ENCODE assay signal across 20 cellular contexts in genomic region chr9:99387416-99387815, GRCh38.
DNase-seq lines count a peak whose midpoint lies in the region; ATAC-seq and TF ChIP-seq lines count a peak whose summit lies in the region.
"Had no signal": no experiment of that assay in that cellular context is flagged by ENCODE, and none has a peak within 500 bp of the region (broad histone marks: within the 10 kb centered on the region; RNA-seq: fewer than 3 reads in every experiment).

No MANE protein-coding gene starts in this region.

- H3K36me3 ChIP-seq in SK-N-SH (replicated peaks in 1 of 2; ENCODE audit: control insufficient read depth in 1 of 2, insufficient read depth in 2 of 2, low read length in 1 of 2) (no peaks in the 10 kb centered on the region), mammary epithelial cell (ENCODE audit: insufficient read depth, low read length) (no peaks in the 10 kb centered on the region)
- H3K36me3 ChIP-seq: BLaER1 treated with 17β-estradiol and CSF1 and Interleukin-3, amounts not matched to agents 10 nM and 100 nM had no signal

- no peak overlapping the region for H3K9ac ChIP-seq in SK-N-SH
- H3K9ac ChIP-seq in mammary epithelial cell (ENCODE audit: insufficient read depth, low read length): no peak overlapping the region
- H3K9ac ChIP-seq: BLaER1 treated with 17β-estradiol and CSF1 and Interleukin-3, amounts not matched to agents 10 nM and 100 nM had no signal

- TF ChIP-seq RAD21 in SK-N-SH (IDR thresholded peaks at IDR 0.05; ENCODE audit: low read length): no peak

- H3K79me2 ChIP-seq in SK-N-SH (ENCODE audit: insufficient read depth): no peaks in the 10 kb centered on the region
- H3K79me2 ChIP-seq in mammary epithelial cell (ENCODE audit: insufficient read depth, low read length): no peaks in the 10 kb centered on the region

- ATAC-seq in GM19455 (IDR thresholded peaks at IDR 0.05; ENCODE audit: unreplicated experiment) (no peak), GM21381 (IDR thresholded peaks at IDR 0.05; ENCODE audit: unreplicated experiment) (no peak), HG03520 (IDR thresholded peaks at IDR 0.05; ENCODE audit: unreplicated experiment) (no peak)
- ATAC-seq: GM23338, HepG2 had no signal

- H3K27ac Mint-ChIP-seq in osteocyte (ENCODE audit: unreplicated experiment): peak overlapping the region; percentile 94
- H3K27ac Mint-ChIP-seq: B cell; CD8-positive, alpha-beta memory T cell; GM23338 had no signal

- no peak overlapping the region for H3K4me2 ChIP-seq in SK-N-SH
- H3K4me2 ChIP-seq in mammary epithelial cell (ENCODE audit: insufficient read depth, low read depth, low read length): no peak overlapping the region
- H3K4me2 ChIP-seq: BLaER1 treated with 17β-estradiol and CSF1 and Interleukin-3, amounts not matched to agents 10 nM and 100 nM; GM23338 had no signal

- DNase-seq in ELR (ENCODE audit: low read depth) (peak; percentile 20), SK-N-SH (no peak), dermis blood vessel endothelial cell (peak; percentile 34), osteocyte (ENCODE audit: extremely low spot score, unreplicated experiment) (no peak), mammary epithelial cell (no peak)
- DNase-seq: CD8-positive, alpha-beta memory T cell; COR-L47; DMS 273 treated with DMSO at 0.1 percent for 48 hours; DMS53; DND-41; GF-D8; HCEC 1CT; KG1 had no signal

- H3K27me3 Mint-ChIP-seq in osteocyte (ENCODE audit: unreplicated experiment): no peaks in the 10 kb centered on the region

- no peaks in the 10 kb centered on the region for H3K36me3 Mint-ChIP-seq in osteocyte (ENCODE audit: unreplicated experiment)
- H3K36me3 Mint-ChIP-seq: CD8-positive, alpha-beta memory T cell had no signal

- H3K4me1 ChIP-seq in SK-N-SH (ENCODE audit: control insufficient read depth in 1 of 2, insufficient read depth in 2 of 2, low read depth in 1 of 2, low read length in 1 of 2): peaks cover 11 to 15% of the 10 kb centered on the region in 2 experiments; a peak in 3 of 4 replicates
- H3K4me1 ChIP-seq in mammary epithelial cell (ENCODE audit: insufficient read depth, low read length): peaks cover 19% of the 10 kb centered on the region

- peaks cover 45% of the 10 kb centered on the region for H3K4me1 Mint-ChIP-seq in osteocyte (ENCODE audit: unreplicated experiment)
- H3K4me1 Mint-ChIP-seq: B cell; CD8-positive, alpha-beta memory T cell; GM23338 had no signal

- peak overlapping the region; percentile 54 to 79; a peak in 3 of 4 replicates for H3K27ac ChIP-seq in SK-N-SH (ENCODE audit: low read depth in 2 of 2, low read length in 1 of 2)
- no peak overlapping the region for H3K27ac ChIP-seq in mammary epithelial cell (ENCODE audit: insufficient read depth, low read depth, low read length)
- H3K27ac ChIP-seq: BLaER1 treated with 17β-estradiol and CSF1 and Interleukin-3, amounts not matched to agents 10 nM and 100 nM had no signal

- TF ChIP-seq EP300 in SK-N-SH (IDR thresholded peaks at IDR 0.05; ENCODE audit: borderline replicate concordance in 1 of 2, low read depth in 1 of 2, low read length in 1 of 2): peak in 1 of 2 experiments; percentile 56; a peak in 1 of 4 replicates

- CTCF ChIA-PET in SK-N-SH (lab: Yijun Ruan, JAX) (no interaction called here), mammary epithelial cell (lab: Charles Lee; ENCODE audit: low non-redundant PET) (no interaction called here)

- in situ Hi-C loops in mammary epithelial cell (cut with MboI; ENCODE audit: low sequenced_read_pairs in 2 of 2): no loop called here

- no peaks in the 10 kb centered on the region for H3K9me2 ChIP-seq in SK-N-SH

- no TSS peak for BruUV-seq in mammary epithelial cell (replicated peaks; lab: Mats Ljungman, UMichigan)

- 17% methylated on average over 2 of the region's 2 CpGs for WGBS in SK-N-SH (ENCODE audit: low lambda C conversion rate)
- 77% methylated on average over 2 of the region's 2 CpGs for WGBS in mammary epithelial cell (ENCODE audit: low coverage, missing lambda C conversion rate)

- H3K4me3 ChIP-seq in SK-N-SH (ENCODE audit: low read depth in 2 of 2, low read length in 1 of 2): no peak overlapping the region
- H3K4me3 ChIP-seq in mammary epithelial cell (replicated peaks in 1 of 3; ENCODE audit: insufficient read depth in 1 of 3, low read depth in 2 of 3, low read length in 3 of 3): no peak overlapping the region
- H3K4me3 ChIP-seq: BLaER1 treated with 17β-estradiol and CSF1 and Interleukin-3, amounts not matched to agents 10 nM and 100 nM; GM23338 had no signal

- H3K4me3 Mint-ChIP-seq in osteocyte (ENCODE audit: unreplicated experiment): no peak overlapping the region
- H3K4me3 Mint-ChIP-seq: B cell; CD8-positive, alpha-beta memory T cell; GM23338 had no signal

- peaks cover 24% of the 10 kb centered on the region for H3F3A ChIP-seq in SK-N-SH (replicated peaks; ENCODE audit: insufficient read depth)

- POLR2A ChIA-PET in SK-N-SH (lab: Yijun Ruan, JAX): no interaction called here

- no peaks in the 10 kb centered on the region for H3K27me3 ChIP-seq in SK-N-SH (ENCODE audit: insufficient read depth)
- H3K27me3 ChIP-seq in mammary epithelial cell (ENCODE audit: insufficient read depth, low read length): no peaks in the 10 kb centered on the region
- H3K27me3 ChIP-seq: BLaER1 treated with 17β-estradiol and CSF1 and Interleukin-3, amounts not matched to agents 10 nM and 100 nM had no signal

- dilution Hi-C loops in mammary epithelial cell (cut with HindIII; ENCODE audit: low sequenced_read_pairs): no loop called here

- intact Hi-C loops in mammary epithelial cell (cut with micrococcal nuclease): no loop called here

- TF ChIP-seq CTCF in SK-N-SH (IDR thresholded peaks at IDR 0.05): no peak
- no peak for TF ChIP-seq CTCF in osteocyte (IDR thresholded peaks at IDR 0.05)
- TF ChIP-seq CTCF in mammary epithelial cell (conservative IDR thresholded peaks at IDR 0.05 in 1 of 2, IDR thresholded peaks at IDR 0.05 in 1 of 2; ENCODE audit: extremely low read depth in 1 of 2, insufficient read depth in 1 of 2, low read depth in 1 of 2, low read length in 2 of 2): no peak

- H3K9me3 Mint-ChIP-seq in osteocyte (ENCODE audit: unreplicated experiment): no peaks in the 10 kb centered on the region
- H3K9me3 Mint-ChIP-seq: CD8-positive, alpha-beta memory T cell; GM23338 had no signal

- H3K9me3 ChIP-seq in SK-N-SH: no peaks in the 10 kb centered on the region
- no peaks in the 10 kb centered on the region for H3K9me3 ChIP-seq in mammary epithelial cell (replicated peaks; ENCODE audit: insufficient read depth, low read length)
- H3K9me3 ChIP-seq: BLaER1 treated with 17β-estradiol and CSF1 and Interleukin-3, amounts not matched to agents 10 nM and 100 nM had no signal

- H4K20me1 ChIP-seq in SK-N-SH (ENCODE audit: insufficient read depth) (no peaks in the 10 kb centered on the region), mammary epithelial cell (ENCODE audit: insufficient read depth, low read length) (no peaks in the 10 kb centered on the region)
- H4K20me1 ChIP-seq: BLaER1 treated with 17β-estradiol and CSF1 and Interleukin-3, amounts not matched to agents 10 nM and 100 nM had no signal

- H2AFZ ChIP-seq in SK-N-SH (ENCODE audit: low read depth) (no peak overlapping the region), mammary epithelial cell (ENCODE audit: low read depth, low read length) (no peak overlapping the region)
- H2AFZ ChIP-seq: GM23338 had no signal

TF ChIP-seq in SK-N-SH, 30 proteins besides CTCF, POLR2A, EP300 and RAD21:
- TF ChIP-seq NFIC (IDR thresholded peaks at IDR 0.05; ENCODE audit: borderline replicate concordance) (peak; percentile 34; the same call in 1 of the 2 replicates), PBX3 (IDR thresholded peaks at IDR 0.05) (peak; percentile 75), USF2 (IDR thresholded peaks at IDR 0.05; ENCODE audit: borderline replicate concordance, low read depth, low read length) (no peak), JUND (IDR thresholded peaks at IDR 0.05) (peak; percentile 71), POLR2AphosphoS5 (IDR thresholded peaks at IDR 0.05; ENCODE audit: low read depth, low read length) (peak; percentile 22; the same call in 1 of the 2 replicates), FOSL2 (IDR thresholded peaks at IDR 0.05; ENCODE audit: borderline replicate concordance, low read depth) (peak; percentile 10; the same call in 1 of the 2 replicates), TCF12 (IDR thresholded peaks at IDR 0.05) (peak; percentile 91), MAX (IDR thresholded peaks at IDR 0.05; ENCODE audit: low read depth) (no peak), TEAD4 (IDR thresholded peaks at IDR 0.05; ENCODE audit: borderline replicate concordance, insufficient read depth) (peak; percentile 63; the same call in 1 of the 2 replicates), FOXM1 (IDR thresholded peaks at IDR 0.05; ENCODE audit: low read depth) (0 out of 2 replicates have a peak, but pooled peaks have one; percentile 16)
- TF ChIP-seq, protein P1, sequence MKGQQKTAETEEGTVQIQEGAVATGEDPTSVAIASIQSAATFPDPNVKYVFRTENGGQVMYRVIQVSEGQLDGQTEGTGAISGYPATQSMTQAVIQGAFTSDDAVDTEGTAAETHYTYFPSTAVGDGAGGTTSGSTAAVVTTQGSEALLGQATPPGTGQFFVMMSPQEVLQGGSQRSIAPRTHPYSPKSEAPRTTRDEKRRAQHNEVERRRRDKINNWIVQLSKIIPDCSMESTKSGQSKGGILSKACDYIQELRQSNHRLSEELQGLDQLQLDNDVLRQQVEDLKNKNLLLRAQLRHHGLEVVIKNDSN (IDR thresholded peaks at IDR 0.05; ENCODE audit: borderline replicate concordance, low read depth): no peak

Comparison
In these comparisons a context has a peak if more than half of its experiments do, and no peak if none do; other contexts are left out.
1. DNase-seq: peak in ELR (single experiment) and dermis blood vessel endothelial cell (single experiment); none in SK-N-SH (single experiment), osteocyte (single experiment) and mammary epithelial cell (single experiment).